1 cellular context compared by ENCODE assay signal in genomic region chr11:61332266-61332822, GRCh38.
TF ChIP-seq lines count a peak whose summit lies in the region.

No MANE protein-coding gene starts in this region.

TF ChIP-seq in GM12878, 131 proteins besides CTCF, POLR2A, EP300 and RAD21:
- TF ChIP-seq EGR1 (IDR thresholded peaks at IDR 0.05; ENCODE audit: borderline replicate concordance in 1 of 2, low read depth in 2 of 2, low read length in 2 of 2): no peak
- no peak for TF ChIP-seq BHLHE40 (IDR thresholded peaks at IDR 0.05; ENCODE audit: borderline replicate concordance in 1 of 2, low read depth in 2 of 2, low read length in 1 of 2)
- no peak for TF ChIP-seq ZBTB4 (CRISPR knock-in tag; IDR thresholded peaks at IDR 0.05)
- no peak for TF ChIP-seq RELA (IDR thresholded peaks at IDR 0.05; ENCODE audit: borderline replicate concordance, partially characterized antibody)
- TF ChIP-seq DPF2 (IDR thresholded peaks at IDR 0.05): no peak
- no peak for TF ChIP-seq LARP7 (IDR thresholded peaks at IDR 0.05)
- no peak for TF ChIP-seq NFYA (IDR thresholded peaks at IDR 0.05; ENCODE audit: borderline replicate concordance, low read depth, low read length)
